ENCODE assay signal across 1 cellular context in the genomic region with DNA sequence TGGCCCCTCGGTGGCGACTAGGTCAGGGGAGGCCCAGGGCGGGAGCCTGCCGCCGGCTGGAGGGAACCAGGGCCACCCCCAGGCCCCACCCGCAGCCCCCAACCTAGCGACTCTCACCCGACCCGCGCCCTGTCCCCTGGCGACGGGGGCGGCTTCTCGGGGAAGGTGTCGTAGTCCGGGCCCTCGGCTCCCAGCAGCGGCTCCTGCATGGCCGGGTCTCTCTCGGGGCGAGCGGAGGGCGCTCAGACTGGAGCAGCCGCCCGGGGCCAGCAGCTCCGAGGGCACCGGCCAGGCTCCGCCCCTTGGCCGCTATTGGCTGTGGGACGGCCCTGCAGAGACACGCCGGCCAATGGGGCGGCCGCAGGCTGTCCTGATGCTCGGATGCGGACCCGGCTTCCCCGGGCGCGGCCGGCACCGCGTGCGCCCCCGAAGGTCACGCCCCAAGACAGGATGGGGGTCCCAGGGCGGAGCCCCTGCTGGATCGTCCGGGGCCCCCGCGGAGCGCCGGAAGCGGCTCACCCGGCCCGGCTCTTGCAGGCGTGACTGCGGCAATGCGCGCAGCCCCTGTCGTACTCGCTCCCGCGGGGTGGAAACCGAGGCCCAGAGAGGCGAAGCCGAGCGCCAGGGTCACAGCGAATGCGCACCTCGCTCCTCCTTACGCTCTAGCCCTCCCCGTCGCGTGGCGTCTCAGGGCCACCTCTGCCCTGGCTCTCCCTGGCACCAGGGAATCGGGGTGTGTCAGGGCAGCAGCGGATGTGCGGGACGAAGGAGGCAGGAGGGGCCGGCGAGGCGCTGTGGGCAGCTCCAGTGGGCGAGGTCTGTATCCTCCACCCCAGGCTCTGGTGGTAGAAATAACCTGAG.
TF ChIP-seq lines count a peak whose summit lies in the region.

A gene with protein sequence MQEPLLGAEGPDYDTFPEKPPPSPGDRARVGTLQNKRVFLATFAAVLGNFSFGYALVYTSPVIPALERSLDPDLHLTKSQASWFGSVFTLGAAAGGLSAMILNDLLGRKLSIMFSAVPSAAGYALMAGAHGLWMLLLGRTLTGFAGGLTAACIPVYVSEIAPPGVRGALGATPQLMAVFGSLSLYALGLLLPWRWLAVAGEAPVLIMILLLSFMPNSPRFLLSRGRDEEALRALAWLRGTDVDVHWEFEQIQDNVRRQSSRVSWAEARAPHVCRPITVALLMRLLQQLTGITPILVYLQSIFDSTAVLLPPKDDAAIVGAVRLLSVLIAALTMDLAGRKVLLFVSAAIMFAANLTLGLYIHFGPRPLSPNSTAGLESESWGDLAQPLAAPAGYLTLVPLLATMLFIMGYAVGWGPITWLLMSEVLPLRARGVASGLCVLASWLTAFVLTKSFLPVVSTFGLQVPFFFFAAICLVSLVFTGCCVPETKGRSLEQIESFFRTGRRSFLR (minus strand): TSS at position 249 of the 861 bp plus-strand sequence. CDS start 40 bp downstream, at position 209.

TF ChIP-seq in K562, 482 proteins besides CTCF, POLR2A, EP300 and RAD21 (continued from another document and continues in another):
- peak; percentile 53 for TF ChIP-seq FOS (IDR thresholded peaks at IDR 0.05; ENCODE audit: extremely low read depth, insufficient read length)
- TF ChIP-seq, protein P1, sequence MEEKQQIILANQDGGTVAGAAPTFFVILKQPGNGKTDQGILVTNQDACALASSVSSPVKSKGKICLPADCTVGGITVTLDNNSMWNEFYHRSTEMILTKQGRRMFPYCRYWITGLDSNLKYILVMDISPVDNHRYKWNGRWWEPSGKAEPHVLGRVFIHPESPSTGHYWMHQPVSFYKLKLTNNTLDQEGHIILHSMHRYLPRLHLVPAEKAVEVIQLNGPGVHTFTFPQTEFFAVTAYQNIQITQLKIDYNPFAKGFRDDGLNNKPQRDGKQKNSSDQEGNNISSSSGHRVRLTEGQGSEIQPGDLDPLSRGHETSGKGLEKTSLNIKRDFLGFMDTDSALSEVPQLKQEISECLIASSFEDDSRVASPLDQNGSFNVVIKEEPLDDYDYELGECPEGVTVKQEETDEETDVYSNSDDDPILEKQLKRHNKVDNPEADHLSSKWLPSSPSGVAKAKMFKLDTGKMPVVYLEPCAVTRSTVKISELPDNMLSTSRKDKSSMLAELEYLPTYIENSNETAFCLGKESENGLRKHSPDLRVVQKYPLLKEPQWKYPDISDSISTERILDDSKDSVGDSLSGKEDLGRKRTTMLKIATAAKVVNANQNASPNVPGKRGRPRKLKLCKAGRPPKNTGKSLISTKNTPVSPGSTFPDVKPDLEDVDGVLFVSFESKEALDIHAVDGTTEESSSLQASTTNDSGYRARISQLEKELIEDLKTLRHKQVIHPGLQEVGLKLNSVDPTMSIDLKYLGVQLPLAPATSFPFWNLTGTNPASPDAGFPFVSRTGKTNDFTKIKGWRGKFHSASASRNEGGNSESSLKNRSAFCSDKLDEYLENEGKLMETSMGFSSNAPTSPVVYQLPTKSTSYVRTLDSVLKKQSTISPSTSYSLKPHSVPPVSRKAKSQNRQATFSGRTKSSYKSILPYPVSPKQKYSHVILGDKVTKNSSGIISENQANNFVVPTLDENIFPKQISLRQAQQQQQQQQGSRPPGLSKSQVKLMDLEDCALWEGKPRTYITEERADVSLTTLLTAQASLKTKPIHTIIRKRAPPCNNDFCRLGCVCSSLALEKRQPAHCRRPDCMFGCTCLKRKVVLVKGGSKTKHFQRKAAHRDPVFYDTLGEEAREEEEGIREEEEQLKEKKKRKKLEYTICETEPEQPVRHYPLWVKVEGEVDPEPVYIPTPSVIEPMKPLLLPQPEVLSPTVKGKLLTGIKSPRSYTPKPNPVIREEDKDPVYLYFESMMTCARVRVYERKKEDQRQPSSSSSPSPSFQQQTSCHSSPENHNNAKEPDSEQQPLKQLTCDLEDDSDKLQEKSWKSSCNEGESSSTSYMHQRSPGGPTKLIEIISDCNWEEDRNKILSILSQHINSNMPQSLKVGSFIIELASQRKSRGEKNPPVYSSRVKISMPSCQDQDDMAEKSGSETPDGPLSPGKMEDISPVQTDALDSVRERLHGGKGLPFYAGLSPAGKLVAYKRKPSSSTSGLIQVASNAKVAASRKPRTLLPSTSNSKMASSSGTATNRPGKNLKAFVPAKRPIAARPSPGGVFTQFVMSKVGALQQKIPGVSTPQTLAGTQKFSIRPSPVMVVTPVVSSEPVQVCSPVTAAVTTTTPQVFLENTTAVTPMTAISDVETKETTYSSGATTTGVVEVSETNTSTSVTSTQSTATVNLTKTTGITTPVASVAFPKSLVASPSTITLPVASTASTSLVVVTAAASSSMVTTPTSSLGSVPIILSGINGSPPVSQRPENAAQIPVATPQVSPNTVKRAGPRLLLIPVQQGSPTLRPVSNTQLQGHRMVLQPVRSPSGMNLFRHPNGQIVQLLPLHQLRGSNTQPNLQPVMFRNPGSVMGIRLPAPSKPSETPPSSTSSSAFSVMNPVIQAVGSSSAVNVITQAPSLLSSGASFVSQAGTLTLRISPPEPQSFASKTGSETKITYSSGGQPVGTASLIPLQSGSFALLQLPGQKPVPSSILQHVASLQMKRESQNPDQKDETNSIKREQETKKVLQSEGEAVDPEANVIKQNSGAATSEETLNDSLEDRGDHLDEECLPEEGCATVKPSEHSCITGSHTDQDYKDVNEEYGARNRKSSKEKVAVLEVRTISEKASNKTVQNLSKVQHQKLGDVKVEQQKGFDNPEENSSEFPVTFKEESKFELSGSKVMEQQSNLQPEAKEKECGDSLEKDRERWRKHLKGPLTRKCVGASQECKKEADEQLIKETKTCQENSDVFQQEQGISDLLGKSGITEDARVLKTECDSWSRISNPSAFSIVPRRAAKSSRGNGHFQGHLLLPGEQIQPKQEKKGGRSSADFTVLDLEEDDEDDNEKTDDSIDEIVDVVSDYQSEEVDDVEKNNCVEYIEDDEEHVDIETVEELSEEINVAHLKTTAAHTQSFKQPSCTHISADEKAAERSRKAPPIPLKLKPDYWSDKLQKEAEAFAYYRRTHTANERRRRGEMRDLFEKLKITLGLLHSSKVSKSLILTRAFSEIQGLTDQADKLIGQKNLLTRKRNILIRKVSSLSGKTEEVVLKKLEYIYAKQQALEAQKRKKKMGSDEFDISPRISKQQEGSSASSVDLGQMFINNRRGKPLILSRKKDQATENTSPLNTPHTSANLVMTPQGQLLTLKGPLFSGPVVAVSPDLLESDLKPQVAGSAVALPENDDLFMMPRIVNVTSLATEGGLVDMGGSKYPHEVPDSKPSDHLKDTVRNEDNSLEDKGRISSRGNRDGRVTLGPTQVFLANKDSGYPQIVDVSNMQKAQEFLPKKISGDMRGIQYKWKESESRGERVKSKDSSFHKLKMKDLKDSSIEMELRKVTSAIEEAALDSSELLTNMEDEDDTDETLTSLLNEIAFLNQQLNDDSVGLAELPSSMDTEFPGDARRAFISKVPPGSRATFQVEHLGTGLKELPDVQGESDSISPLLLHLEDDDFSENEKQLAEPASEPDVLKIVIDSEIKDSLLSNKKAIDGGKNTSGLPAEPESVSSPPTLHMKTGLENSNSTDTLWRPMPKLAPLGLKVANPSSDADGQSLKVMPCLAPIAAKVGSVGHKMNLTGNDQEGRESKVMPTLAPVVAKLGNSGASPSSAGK (IDR thresholded peaks at IDR 0.05) = peak; percentile 28; the same call in 1 of the 2 replicates
- no peak for TF ChIP-seq CXXC5 (CRISPR knock-in tag; IDR thresholded peaks at IDR 0.05)
- TF ChIP-seq BDP1 (IDR thresholded peaks at IDR 0.05; ENCODE audit: insufficient read depth, insufficient read length) = no peak
- peak; percentile 47; the same call in 1 of the 2 replicates for TF ChIP-seq TGIF2 (CRISPR knock-in tag; IDR thresholded peaks at IDR 0.05)
- TF ChIP-seq ZNF780A (CRISPR knock-in tag; IDR thresholded peaks at IDR 0.05) = no peak
- no peak for TF ChIP-seq LEF1 (IDR thresholded peaks at IDR 0.05)
- no peak for TF ChIP-seq SAP30 (IDR thresholded peaks at IDR 0.05; ENCODE audit: borderline replicate concordance, insufficient read depth, low read depth, low read length, poor library complexity, severe bottlenecking)
- TF ChIP-seq, protein P2, sequence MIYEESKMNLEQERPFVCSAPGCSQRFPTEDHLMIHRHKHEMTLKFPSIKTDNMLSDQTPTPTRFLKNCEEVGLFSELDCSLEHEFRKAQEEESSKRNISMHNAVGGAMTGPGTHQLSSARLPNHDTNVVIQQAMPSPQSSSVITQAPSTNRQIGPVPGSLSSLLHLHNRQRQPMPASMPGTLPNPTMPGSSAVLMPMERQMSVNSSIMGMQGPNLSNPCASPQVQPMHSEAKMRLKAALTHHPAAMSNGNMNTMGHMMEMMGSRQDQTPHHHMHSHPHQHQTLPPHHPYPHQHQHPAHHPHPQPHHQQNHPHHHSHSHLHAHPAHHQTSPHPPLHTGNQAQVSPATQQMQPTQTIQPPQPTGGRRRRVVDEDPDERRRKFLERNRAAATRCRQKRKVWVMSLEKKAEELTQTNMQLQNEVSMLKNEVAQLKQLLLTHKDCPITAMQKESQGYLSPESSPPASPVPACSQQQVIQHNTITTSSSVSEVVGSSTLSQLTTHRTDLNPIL (CRISPR knock-in tag; IDR thresholded peaks at IDR 0.05) = no peak
- TF ChIP-seq, protein P3, sequence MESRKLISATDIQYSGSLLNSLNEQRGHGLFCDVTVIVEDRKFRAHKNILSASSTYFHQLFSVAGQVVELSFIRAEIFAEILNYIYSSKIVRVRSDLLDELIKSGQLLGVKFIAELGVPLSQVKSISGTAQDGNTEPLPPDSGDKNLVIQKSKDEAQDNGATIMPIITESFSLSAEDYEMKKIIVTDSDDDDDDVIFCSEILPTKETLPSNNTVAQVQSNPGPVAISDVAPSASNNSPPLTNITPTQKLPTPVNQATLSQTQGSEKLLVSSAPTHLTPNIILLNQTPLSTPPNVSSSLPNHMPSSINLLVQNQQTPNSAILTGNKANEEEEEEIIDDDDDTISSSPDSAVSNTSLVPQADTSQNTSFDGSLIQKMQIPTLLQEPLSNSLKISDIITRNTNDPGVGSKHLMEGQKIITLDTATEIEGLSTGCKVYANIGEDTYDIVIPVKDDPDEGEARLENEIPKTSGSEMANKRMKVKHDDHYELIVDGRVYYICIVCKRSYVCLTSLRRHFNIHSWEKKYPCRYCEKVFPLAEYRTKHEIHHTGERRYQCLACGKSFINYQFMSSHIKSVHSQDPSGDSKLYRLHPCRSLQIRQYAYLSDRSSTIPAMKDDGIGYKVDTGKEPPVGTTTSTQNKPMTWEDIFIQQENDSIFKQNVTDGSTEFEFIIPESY (CRISPR knock-in tag; IDR thresholded peaks at IDR 0.05) = no peak
- TF ChIP-seq, protein P4, sequence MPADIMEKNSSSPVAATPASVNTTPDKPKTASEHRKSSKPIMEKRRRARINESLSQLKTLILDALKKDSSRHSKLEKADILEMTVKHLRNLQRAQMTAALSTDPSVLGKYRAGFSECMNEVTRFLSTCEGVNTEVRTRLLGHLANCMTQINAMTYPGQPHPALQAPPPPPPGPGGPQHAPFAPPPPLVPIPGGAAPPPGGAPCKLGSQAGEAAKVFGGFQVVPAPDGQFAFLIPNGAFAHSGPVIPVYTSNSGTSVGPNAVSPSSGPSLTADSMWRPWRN (IDR thresholded peaks at IDR 0.05; ENCODE audit: low read depth) = no peak
- 0 out of 2 replicates have a peak, but pooled peaks have one; percentile 29 for TF ChIP-seq CHD2 (IDR thresholded peaks at IDR 0.05; ENCODE audit: low read depth, low read length)
- TF ChIP-seq, protein P5, sequence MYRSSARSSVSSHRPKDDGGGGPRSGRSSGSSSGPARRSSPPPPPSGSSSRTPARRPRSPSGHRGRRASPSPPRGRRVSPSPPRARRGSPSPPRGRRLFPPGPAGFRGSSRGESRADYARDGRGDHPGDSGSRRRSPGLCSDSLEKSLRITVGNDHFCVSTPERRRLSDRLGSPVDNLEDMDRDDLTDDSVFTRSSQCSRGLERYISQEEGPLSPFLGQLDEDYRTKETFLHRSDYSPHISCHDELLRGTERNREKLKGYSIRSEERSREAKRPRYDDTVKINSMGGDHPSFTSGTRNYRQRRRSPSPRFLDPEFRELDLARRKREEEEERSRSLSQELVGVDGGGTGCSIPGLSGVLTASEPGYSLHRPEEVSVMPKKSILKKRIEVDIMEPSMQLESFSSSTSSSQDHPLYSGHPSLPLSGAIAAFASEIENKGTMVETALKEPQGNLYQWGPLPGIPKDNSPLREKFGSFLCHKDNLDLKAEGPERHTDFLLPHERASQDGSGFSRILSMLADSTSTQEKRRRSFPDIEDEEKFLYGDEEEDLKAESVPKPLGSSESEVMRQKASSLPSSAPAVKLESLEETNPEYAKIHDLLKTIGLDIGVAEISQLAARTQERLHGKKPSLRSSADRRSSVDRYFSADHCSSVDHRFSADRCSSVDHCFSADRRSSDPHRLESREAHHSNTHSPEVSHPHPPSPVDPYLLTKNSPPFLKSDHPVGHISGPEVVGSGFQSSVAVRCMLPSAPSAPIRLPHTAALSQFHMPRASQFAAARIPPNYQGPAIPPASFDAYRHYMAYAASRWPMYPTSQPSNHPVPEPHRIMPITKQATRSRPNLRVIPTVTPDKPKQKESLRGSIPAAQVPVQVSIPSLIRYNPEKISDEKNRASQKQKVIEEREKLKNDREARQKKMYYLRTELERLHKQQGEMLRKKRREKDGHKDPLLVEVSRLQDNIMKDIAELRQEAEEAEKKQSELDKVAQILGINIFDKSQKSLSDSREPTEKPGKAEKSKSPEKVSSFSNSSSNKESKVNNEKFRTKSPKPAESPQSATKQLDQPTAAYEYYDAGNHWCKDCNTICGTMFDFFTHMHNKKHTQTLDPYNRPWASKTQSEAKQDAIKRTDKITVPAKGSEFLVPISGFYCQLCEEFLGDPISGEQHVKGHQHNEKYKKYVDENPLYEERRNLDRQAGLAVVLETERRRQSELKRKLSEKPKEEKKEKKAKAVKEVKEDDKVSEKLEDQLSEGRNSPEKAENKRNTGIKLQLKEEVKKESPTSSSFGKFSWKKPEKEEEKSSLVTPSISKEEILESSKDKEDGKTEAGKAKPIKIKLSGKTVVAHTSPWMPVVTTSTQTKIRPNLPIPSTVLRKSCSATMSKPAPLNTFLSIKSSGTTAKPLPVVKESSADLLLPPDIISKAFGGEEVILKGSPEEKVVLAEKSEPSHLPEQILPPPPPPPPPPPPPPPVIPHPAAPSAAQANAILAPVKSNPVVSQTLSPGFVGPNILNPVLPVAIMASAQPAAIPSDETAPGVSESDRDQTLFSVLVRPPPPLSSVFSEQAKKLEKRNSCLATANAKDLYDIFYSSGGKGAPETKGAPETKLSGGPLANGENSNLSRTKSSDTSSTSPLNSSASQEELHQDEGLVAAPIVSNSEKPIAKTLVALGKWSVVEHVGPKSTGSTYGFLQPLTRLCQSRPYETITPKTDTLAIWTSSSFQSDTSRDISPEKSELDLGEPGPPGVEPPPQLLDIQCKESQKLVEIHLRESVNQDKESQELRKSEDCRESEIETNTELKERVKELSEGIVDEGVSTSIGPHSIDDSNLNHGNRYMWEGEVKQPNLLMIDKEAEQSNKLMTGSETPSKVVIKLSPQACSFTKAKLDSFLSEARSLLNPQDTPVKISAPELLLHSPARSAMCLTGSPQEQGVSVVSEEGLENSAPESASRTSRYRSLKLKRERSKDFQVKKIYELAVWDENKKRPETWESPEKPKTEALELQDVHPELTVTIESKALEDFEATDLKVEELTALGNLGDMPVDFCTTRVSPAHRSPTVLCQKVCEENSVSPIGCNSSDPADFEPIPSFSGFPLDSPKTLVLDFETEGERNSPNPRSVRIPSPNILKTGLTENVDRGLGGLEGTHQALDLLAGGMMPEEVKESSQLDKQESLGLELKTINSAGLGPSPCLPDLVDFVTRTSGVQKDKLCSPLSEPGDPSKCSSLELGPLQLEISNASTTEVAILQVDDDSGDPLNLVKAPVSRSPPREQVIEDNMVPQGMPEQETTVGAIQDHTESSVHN (IDR thresholded peaks at IDR 0.05; ENCODE audit: borderline replicate concordance in 1 of 2, low read depth in 1 of 2) = no peak
- TF ChIP-seq CCAR2 (IDR thresholded peaks at IDR 0.05; ENCODE audit: low read depth, low read length) = no peak
- no peak for TF ChIP-seq FUS (optimal IDR thresholded peaks at IDR 0.05; ENCODE audit: low read depth, low read length)
- no peak for TF ChIP-seq NR2F6 (CRISPR knock-in tag; IDR thresholded peaks at IDR 0.05)
- no peak for TF ChIP-seq SAFB (IDR thresholded peaks at IDR 0.05; ENCODE audit: borderline replicate concordance, low read depth, low read length)
